Comparison of ENCODE assay signal across 13 cellular contexts in the genomic region with DNA sequence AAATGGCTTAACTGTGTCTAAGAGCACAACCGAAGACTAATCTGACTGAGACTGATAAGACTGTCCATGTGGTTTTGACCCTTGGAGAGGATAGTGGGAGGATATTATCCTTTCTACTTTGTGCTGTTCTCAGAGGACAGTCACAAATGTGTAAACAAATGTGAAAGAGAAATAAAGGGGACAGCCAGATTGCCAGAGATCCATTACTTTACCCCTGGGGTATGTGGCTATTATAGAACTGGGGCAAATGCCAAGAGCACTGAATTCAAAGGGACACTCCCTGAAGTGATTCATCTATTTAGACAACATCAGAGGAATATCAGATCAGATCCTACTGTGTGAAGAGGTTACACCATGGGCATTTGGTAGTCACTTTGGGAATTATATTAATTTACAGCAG.
A peak's percentile ranks its signal among the peaks of the same experiment; 100 is the strongest.
DNase-seq lines count a peak whose midpoint lies in the region; ATAC-seq, FAIRE-seq and TF ChIP-seq lines count a peak whose summit lies in the region.
"Had no signal": no experiment of that assay in that cellular context is flagged by ENCODE, and none has a peak within 500 bp of the region (broad histone marks: within the 10 kb centered on the region; RNA-seq: fewer than 3 reads in every experiment).

No MANE protein-coding gene starts in this region.

- no peak overlapping the region for H2BK12ac ChIP-seq in mesenchymal stem cell (ENCODE audit: low read length in 2 of 2)

- no peak overlapping the region for H3K27ac Mint-ChIP-seq in stimulated activated naive B cell treated with anti-CD40 and anti-IgM and Interleukin-4, amounts not matched to agents 10 μg/mL and 1 μg/mL and 100 μg/mL, for 72 hours
- H3K27ac Mint-ChIP-seq: CD8-positive, alpha-beta T cell had no signal

- H3K79me1 ChIP-seq in mesenchymal stem cell (replicated peaks; ENCODE audit: low read length, poor library complexity, severe bottlenecking) = no peaks in the 10 kb centered on the region

- no peak overlapping the region for H2AK5ac ChIP-seq in mesenchymal stem cell (ENCODE audit: low read length, severe bottlenecking)

- WGBS in mesenchymal stem cell = 18% methylated on average over 1 of the region's 1 CpG

- DNase-seq in Caki2 (ENCODE audit: low read depth) = peak; percentile 70
- peak; percentile 16 for DNase-seq in MG63
- peak; percentile 11 for DNase-seq in WERI-Rb-1
- peak; percentile 42 for DNase-seq in mesenchymal stem cell
- DNase-seq in RPMI8226 = no peak
- no peak for DNase-seq in stimulated activated naive B cell treated with anti-CD40 and anti-IgM and Interleukin-4, amounts not matched to agents 10 μg/mL and 1 μg/mL and 100 μg/mL, for 72 hours
- DNase-seq in D721Med (ENCODE audit: insufficient read length, low spot score) = no peak
- DNase-seq: activated effector memory CD4-positive, alpha-beta T cell treated with Interleukin-2 at 50 U/mL for 16 hours; CD8-positive, alpha-beta T cell; MV-4-11; SHP77; stomach had no signal

- no peak overlapping the region for H3K9ac ChIP-seq in mesenchymal stem cell (ENCODE audit: low read length)

- H4K8ac ChIP-seq in mesenchymal stem cell (ENCODE audit: low read length) = no peak overlapping the region

- FAIRE-seq in D721Med (lab: Jason Lieb, UNC) = no peak

- H3K4me1 Mint-ChIP-seq in stimulated activated naive B cell treated with anti-CD40 and anti-IgM and Interleukin-4, amounts not matched to agents 10 μg/mL and 1 μg/mL and 100 μg/mL, for 72 hours = no peaks in the 10 kb centered on the region

- no peak overlapping the region for H3K14ac ChIP-seq in mesenchymal stem cell (ENCODE audit: low read length in 2 of 2)

- no peak overlapping the region for H2BK5ac ChIP-seq in mesenchymal stem cell (ENCODE audit: low read depth, low read length, poor library complexity, severe bottlenecking)

- no peak for TF ChIP-seq CTCF in WERI-Rb-1 (IDR thresholded peaks at IDR 0.05; ENCODE audit: low read depth, low read length)
- no peak for TF ChIP-seq CTCF in D721Med (IDR thresholded peaks at IDR 0.05; ENCODE audit: insufficient read depth, missing control alignments)

- H3K18ac ChIP-seq in mesenchymal stem cell (ENCODE audit: low read depth in 1 of 2, low read length in 2 of 2) = no peak overlapping the region

- H3K4ac ChIP-seq in mesenchymal stem cell (ENCODE audit: low read depth in 1 of 2, low read length in 2 of 2) = no peak overlapping the region

- peaks cover 1% of the 10 kb centered on the region; the same call in 1 of the 2 replicates for H3K9me3 ChIP-seq in MG63
- H3K9me3 ChIP-seq in WERI-Rb-1 (ENCODE audit: severe bottlenecking) = no peaks in the 10 kb centered on the region
- no peaks in the 10 kb centered on the region for H3K9me3 ChIP-seq in mesenchymal stem cell (ENCODE audit: control insufficient read depth, low read length)
- H3K9me3 ChIP-seq: stomach had no signal

- peaks cover 0 to 5% of the 10 kb centered on the region in 2 donors for H3K9me3 Mint-ChIP-seq in stimulated activated naive B cell treated with anti-CD40 and anti-IgM and Interleukin-4, amounts not matched to agents 10 μg/mL and 1 μg/mL and 100 μg/mL, for 72 hours
- H3K9me3 Mint-ChIP-seq: CD8-positive, alpha-beta T cell had no signal

- H3K36me3 Mint-ChIP-seq in stimulated activated naive B cell treated with anti-CD40 and anti-IgM and Interleukin-4, amounts not matched to agents 10 μg/mL and 1 μg/mL and 100 μg/mL, for 72 hours = peaks cover 0 to 6% of the 10 kb centered on the region in 2 donors
- H3K36me3 Mint-ChIP-seq: CD8-positive, alpha-beta T cell had no signal

- H3K4me3 ChIP-seq in MG63 (no peak overlapping the region), WERI-Rb-1 (ENCODE audit: low read depth, low read length) (no peak overlapping the region), mesenchymal stem cell (ENCODE audit: insufficient read depth in 1 of 2, low read depth in 1 of 2, low read length in 2 of 2) (no peak overlapping the region)
- H3K4me3 ChIP-seq: stomach had no signal

- in situ Hi-C loops in Caki2 (cut with HindIII; ENCODE audit: low pct_unique_long_range_greater_than_20kb, low sequenced_read_pairs) = no loop called here

- no peaks in the 10 kb centered on the region for H3K4me1 ChIP-seq in mesenchymal stem cell (ENCODE audit: control insufficient read depth, insufficient read depth, low read depth, low read length)

- no peak overlapping the region for H3K23ac ChIP-seq in mesenchymal stem cell (ENCODE audit: low read length in 2 of 2)

- H3K4me3 Mint-ChIP-seq in stimulated activated naive B cell treated with anti-CD40 and anti-IgM and Interleukin-4, amounts not matched to agents 10 μg/mL and 1 μg/mL and 100 μg/mL, for 72 hours = no peak overlapping the region
- H3K4me3 Mint-ChIP-seq: CD8-positive, alpha-beta T cell had no signal

- H4K91ac ChIP-seq in mesenchymal stem cell (ENCODE audit: low read length) = no peak overlapping the region

- no peaks in the 10 kb centered on the region for H3K36me3 ChIP-seq in MG63
- no peaks in the 10 kb centered on the region for H3K36me3 ChIP-seq in WERI-Rb-1
- H3K36me3 ChIP-seq in mesenchymal stem cell (ENCODE audit: control insufficient read depth in 1 of 2, insufficient read depth in 2 of 2, low read depth in 1 of 2, low read length in 2 of 2) = no peaks in the 10 kb centered on the region
- H3K36me3 ChIP-seq: stomach had no signal

- H3K27ac ChIP-seq in WERI-Rb-1 (peak overlapping the region; percentile 23), mesenchymal stem cell (ENCODE audit: low read length, poor library complexity, severe bottlenecking) (no peak overlapping the region)
- H3K27ac ChIP-seq: stomach had no signal

- H2AFZ ChIP-seq in mesenchymal stem cell (ENCODE audit: low read depth, low read length) = no peak overlapping the region

- H3K4me2 ChIP-seq in mesenchymal stem cell (ENCODE audit: low read length, poor library complexity, severe bottlenecking) = no peak overlapping the region

- H3K27me3 ChIP-seq in MG63 = no peaks in the 10 kb centered on the region
- H3K27me3 ChIP-seq in WERI-Rb-1 (ENCODE audit: insufficient read depth, low read depth, severe bottlenecking) = no peaks in the 10 kb centered on the region
- H3K27me3 ChIP-seq in mesenchymal stem cell (ENCODE audit: control insufficient read depth in 1 of 2, insufficient read depth in 1 of 2, low read length in 2 of 2) = no peaks in the 10 kb centered on the region
- H3K27me3 ChIP-seq: stomach had no signal

- ATAC-seq in stimulated activated naive B cell treated with anti-CD40 and anti-IgM and Interleukin-4, amounts not matched to agents 10 μg/mL and 1 μg/mL and 100 μg/mL, for 72 hours (replicated peaks) = no peak
- ATAC-seq in HG03457 (IDR thresholded peaks at IDR 0.05; ENCODE audit: unreplicated experiment) = no peak
- ATAC-seq: CD8-positive, alpha-beta T cell had no signal

- H2BK15ac ChIP-seq in mesenchymal stem cell (ENCODE audit: low read depth, poor library complexity, severe bottlenecking) = no peak overlapping the region

- no peak overlapping the region for H2BK120ac ChIP-seq in mesenchymal stem cell (ENCODE audit: low read depth, low read length)

- no peaks in the 10 kb centered on the region for H3K27me3 Mint-ChIP-seq in stimulated activated naive B cell treated with anti-CD40 and anti-IgM and Interleukin-4, amounts not matched to agents 10 μg/mL and 1 μg/mL and 100 μg/mL, for 72 hours

Comparison
In these comparisons a context has a peak if more than half of its experiments do, and no peak if none do; other contexts are left out.
1. DNase-seq: peak in Caki2 (single experiment), MG63 (single experiment), WERI-Rb-1 (single experiment) and mesenchymal stem cell (single experiment); none in RPMI8226 (single experiment), stimulated activated naive B cell treated with anti-CD40 and anti-IgM and Interleukin-4, amounts not matched to agents 10 μg/mL and 1 μg/mL and 100 μg/mL, for 72 hours (single experiment) and D721Med (single experiment).